8 cellular contexts compared by ENCODE assay signal in the genomic region with DNA sequence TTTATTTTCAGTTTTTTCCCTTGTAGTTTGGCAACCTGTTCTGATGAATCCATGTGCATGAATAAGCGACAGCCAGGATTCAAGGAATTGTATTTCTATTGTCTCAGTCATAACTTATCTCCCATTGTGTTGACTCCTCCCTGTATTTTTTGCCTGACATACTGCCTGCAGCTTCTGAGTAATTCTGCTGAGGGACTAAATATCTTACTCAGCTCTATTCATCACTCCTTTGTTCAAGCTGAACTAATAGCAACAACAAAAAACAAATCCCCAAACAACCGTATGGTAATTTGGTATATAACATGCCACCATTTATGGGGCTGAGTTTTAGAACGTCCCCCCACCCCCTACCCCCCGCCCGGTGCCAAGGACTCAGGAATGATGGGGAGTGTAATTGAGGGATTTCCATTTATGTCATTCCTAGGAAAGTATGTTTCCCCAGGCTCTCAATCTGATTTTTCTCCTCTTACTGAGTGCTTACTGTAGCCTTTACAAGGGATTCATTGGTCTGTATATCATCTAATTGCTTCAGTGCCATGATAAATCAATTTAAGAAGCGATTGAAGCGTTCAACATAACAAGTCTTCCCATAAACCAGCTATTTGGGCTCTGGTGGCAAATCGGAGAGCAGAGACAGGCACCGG. TPM values are rescaled to one million over a fixed set of nuclear protein-coding genes. Genes with fewer than 3 reads are reported as not detected.
DNase-seq lines count a peak whose midpoint lies in the region; ATAC-seq and TF ChIP-seq lines count a peak whose summit lies in the region.

No MANE protein-coding gene starts in this region.

- H3K4me3 Mint-ChIP-seq in immature natural killer cell: peak overlapping the region; percentile 81 to 90 (median 89)

- intact Hi-C loops in heart left ventricle (cut with DNase I) (loop anchor here in 9 of 10 donors (5.0 to 10.0 kb wide), 7 partner anchors 54 to 424 kb away; partner anchors contain the start of genes DTWD2 (in 1 of the 9) and TNFAIP8 (in 1 of the 9)), cardiac septum (cut with DNase I) (loop anchor here (5.0 kb wide), 2 partner anchors 74 to 89 kb away; no protein-coding TSS in a partner anchor), testis (cut with DNase I; ENCODE audit: low total_unique reads) (loop anchor here (5.0 to 10.0 kb wide), 2 partner anchors 397 to 424 kb away; partner anchors contain the start of gene DTWD2)

- peak in 1 of 4 donors; percentile 19 for ATAC-seq in heart left ventricle
- ATAC-seq in activated naive CD4-positive, alpha-beta T cell treated with anti-CD3 and anti-CD28 coated beads, Interleukin-2, amount 50 U/mL, for 72 hours: peak; percentile 42 to 52

- 23 to 26% (median 25%) methylated on average over 9 of the region's 9 CpGs for WGBS in heart left ventricle, 4 donors
- 23 to 24% methylated on average over 8 to 9 of the region's 9 CpGs for WGBS in testis, 2 donors

- H3K36me3 Mint-ChIP-seq in activated naive CD4-positive, alpha-beta T cell treated with anti-CD3 and anti-CD28 coated beads, Interleukin-2, amount 50 U/mL, for 72 hours: no peaks in the 10 kb centered on the region
- no peaks in the 10 kb centered on the region for H3K36me3 Mint-ChIP-seq in immature natural killer cell

- H3K27ac ChIP-seq in heart left ventricle: peak overlapping the region in 8 of 12 donors; percentile 1 to 77 (median 54)
- peak overlapping the region in 1 of 2 donors; percentile 20 for H3K27ac ChIP-seq in testis

- TF ChIP-seq POLR2A in heart left ventricle (IDR thresholded peaks at IDR 0.05) (no peak), testis (IDR thresholded peaks at IDR 0.05) (no peak)

- H3K4me1 Mint-ChIP-seq in immature natural killer cell: peaks cover 9 to 10% of the 10 kb centered on the region in 2 donors

- no peaks in the 10 kb centered on the region for H3K9me3 ChIP-seq in heart left ventricle
- no peaks in the 10 kb centered on the region for H3K9me3 ChIP-seq in testis

- H3K27me3 ChIP-seq in heart left ventricle (peaks cover 0 to 17% (median 0%) of the 10 kb centered on the region in 9 donors), testis (no peaks in the 10 kb centered on the region)

- H3K27ac Mint-ChIP-seq in activated naive CD4-positive, alpha-beta T cell treated with anti-CD3 and anti-CD28 coated beads, Interleukin-2, amount 50 U/mL, for 72 hours: peak overlapping the region; percentile 96 to 97
- peak overlapping the region in 4 of 6 donors; percentile 58 to 81 (median 76) for H3K27ac Mint-ChIP-seq in immature natural killer cell

- H3K36me3 ChIP-seq in heart left ventricle (no peaks in the 10 kb centered on the region), testis (ENCODE audit: low read depth, missing control alignments) (no peaks in the 10 kb centered on the region)

- H3K4me3 ChIP-seq in heart left ventricle (peak overlapping the region in 11 of 12 donors; percentile 28 to 67 (median 51)), testis (peak overlapping the region; percentile 23 to 27)

- H3K9me3 Mint-ChIP-seq in activated naive CD4-positive, alpha-beta T cell treated with anti-CD3 and anti-CD28 coated beads, Interleukin-2, amount 50 U/mL, for 72 hours: no peaks in the 10 kb centered on the region
- no peaks in the 10 kb centered on the region for H3K9me3 Mint-ChIP-seq in immature natural killer cell

- no peak for TF ChIP-seq CTCF in heart left ventricle (IDR thresholded peaks at IDR 0.05)
- TF ChIP-seq CTCF in testis (IDR thresholded peaks at IDR 0.05): no peak

- H3K27me3 Mint-ChIP-seq in immature natural killer cell (ENCODE audit: low read depth in 3 of 3): peaks cover 0 to 6% (median 4%) of the 10 kb centered on the region in 3 donors

- DNase-seq in heart left ventricle (no peak), cardiac septum (ENCODE audit: low spot score) (no peak), immature natural killer cell (no peak), testis (no peak), NCI-H526 treated with DMSO at 0.1 percent for 48 hours (lab: John Stamatoyannopoulos, UW) (no peak), 8988T (no peak), SIG-M5 (lab: John Stamatoyannopoulos, UW) (no peak)
- no peak for DNase-seq in activated naive CD4-positive, alpha-beta T cell treated with anti-CD3 and anti-CD28 coated beads, Interleukin-2, amount 50 U/mL, for 72 hours (ENCODE audit: low spot score in 2 of 2)

- H3K4me1 ChIP-seq in heart left ventricle (peaks cover 0 to 28% (median 0%) of the 10 kb centered on the region in 12 donors), testis (no peaks in the 10 kb centered on the region)

RNA-seq across cellular contexts. Expression of gene HSD17B4, which starts 40.9 kb away (rescaled TPM):
- total RNA-seq in heart left ventricle (100 to 1,000 TPM; 156 to 277 (median 230) TPM), cardiac septum (189 TPM), testis (10 to 100 TPM; 66.1 to 78.4 TPM)
- polyA plus RNA-seq in heart left ventricle (100 to 1,000 TPM; 112 to 194 TPM), immature natural killer cell (100 to 1,000 TPM in 1 of 3 donors, 10 to 100 TPM in 2; 52.6 to 108 (median 57.1) TPM), testis (ENCODE audit: insufficient read depth, low read depth, low replicate concordance) (69.1 TPM)
- 10 to 100 TPM; 49.7 to 85.1 TPM for total RNA-seq in activated naive CD4-positive, alpha-beta T cell treated with anti-CD3 and anti-CD28 coated beads, Interleukin-2, amount 50 U/mL, for 72 hours

RNA-seq across cellular contexts. Expression of gene TNFAIP8, which starts 55.6 kb away (rescaled TPM):
- total RNA-seq in heart left ventricle: 10 to 100 TPM in 7 of 9 donors, 1 to 10 TPM in 2; 3.6 to 30.8 (median 13.9) TPM
- polyA plus RNA-seq in heart left ventricle: 1 to 10 TPM; 5.1 to 10.0 TPM
- total RNA-seq in cardiac septum: 2.6 TPM
- 100 to 1,000 TPM; 110 to 146 TPM for total RNA-seq in activated naive CD4-positive, alpha-beta T cell treated with anti-CD3 and anti-CD28 coated beads, Interleukin-2, amount 50 U/mL, for 72 hours
- polyA plus RNA-seq in immature natural killer cell: 100 to 1,000 TPM in 2 of 3 donors, 10 to 100 TPM in 1; 99.7 to 162 (median 132) TPM
- total RNA-seq in testis: 10 to 100 TPM in 1 of 2 donors, 1 to 10 TPM in 1; 6.3 to 14.0 TPM
- 8.2 TPM for polyA plus RNA-seq in testis (ENCODE audit: insufficient read depth, low read depth, low replicate concordance)
